In genomic region chr6:75268121-75268987, GRCh38 we compare ENCODE assay signal across 10 cellular contexts. TPM values are rescaled to one million over a fixed set of nuclear protein-coding genes. Genes with fewer than 3 reads are reported as not detected.
DNase-seq lines count a peak whose midpoint lies in the region; ATAC-seq and TF ChIP-seq lines count a peak whose summit lies in the region.
"Had no signal": no experiment of that assay in that cellular context is flagged by ENCODE, and none has a peak within 500 bp of the region (broad histone marks: within the 10 kb centered on the region; RNA-seq: fewer than 3 reads in every experiment).

No MANE protein-coding gene starts in this region.

- ATAC-seq in psoas muscle (peak in 2 of 4 donors; percentile 20 to 23), GM21723 (IDR thresholded peaks at IDR 0.05; ENCODE audit: unreplicated experiment) (no peak), GM18867 (IDR thresholded peaks at IDR 0.05; ENCODE audit: unreplicated experiment) (no peak)

- no peak overlapping the region for H2AFZ ChIP-seq in Loucy (ENCODE audit: low read length)

- H3F3A ChIP-seq in Loucy (ENCODE audit: low read depth), result no peaks in the 10 kb centered on the region

- H3K27me3 ChIP-seq in Loucy (ENCODE audit: insufficient read depth, low read length, poor library complexity, severe bottlenecking) (no peaks in the 10 kb centered on the region), esophagus (ENCODE audit: control insufficient read depth in 1 of 2, insufficient read depth in 2 of 2, low read length in 2 of 2) (no peaks in the 10 kb centered on the region), psoas muscle (ENCODE audit: insufficient read depth in 3 of 3, low read length in 2 of 3) (no peaks in the 10 kb centered on the region)

- H3K4me1 ChIP-seq in Loucy (ENCODE audit: insufficient read depth, low read length, poor library complexity, severe bottlenecking) (peaks cover 22% of the 10 kb centered on the region), esophagus (ENCODE audit: control insufficient read depth in 2 of 2, insufficient read depth in 2 of 2, low read length in 1 of 2) (peaks cover 0 to 5% of the 10 kb centered on the region in 2 donors), psoas muscle (peaks cover 28% of the 10 kb centered on the region)

- intact Hi-C loops in psoas muscle (cut with DNase I), result loop anchor here (2.0 to 5.0 kb wide), 2 partner anchors 254 to 258 kb away; no protein-coding TSS in a partner anchor

- peak overlapping the region; percentile 7 to 55 for H3K27ac ChIP-seq in esophagus (ENCODE audit: low read depth in 2 of 2, low read length in 1 of 2)
- peak overlapping the region; percentile 42 for H3K27ac ChIP-seq in psoas muscle

- H4K20me1 ChIP-seq in Loucy (ENCODE audit: insufficient read depth, low read length, poor library complexity, severe bottlenecking), result peaks cover 40% of the 10 kb centered on the region

- peak overlapping the region; percentile 53 for H3K4me2 ChIP-seq in Loucy (ENCODE audit: low read depth, low read length, poor library complexity, severe bottlenecking)

- H3K9me3 ChIP-seq in Loucy (ENCODE audit: insufficient read depth, low read depth, low read length), result peaks cover 5% of the 10 kb centered on the region; the same call in 1 of the 2 replicates
- no peaks in the 10 kb centered on the region for H3K9me3 ChIP-seq in esophagus (ENCODE audit: control insufficient read depth in 2 of 2, insufficient read depth in 1 of 2, low read depth in 1 of 2, low read length in 1 of 2)
- no peaks in the 10 kb centered on the region for H3K9me3 ChIP-seq in psoas muscle

- 66 to 67% methylated on average over 5 of the region's 5 CpGs for WGBS in esophagus, 2 donors
- 72 to 78% (median 73%) methylated on average over 5 of the region's 5 CpGs for WGBS in psoas muscle, 3 donors

- H3K36me3 ChIP-seq in Loucy (ENCODE audit: insufficient read depth, low read length) (peaks cover 35% of the 10 kb centered on the region), esophagus (ENCODE audit: control insufficient read depth in 2 of 2, insufficient read depth in 2 of 2, low read length in 1 of 2) (peaks cover 2 to 3% of the 10 kb centered on the region in 2 donors), psoas muscle (ENCODE audit: insufficient read depth in 1 of 2, low read depth in 1 of 2) (peaks cover 3 to 36% of the 10 kb centered on the region in 2 donors)

- H3K4me3 ChIP-seq in Loucy (ENCODE audit: low read length, poor library complexity, severe bottlenecking), result no peak overlapping the region
- no peak overlapping the region for H3K4me3 ChIP-seq in esophagus (ENCODE audit: low read depth in 1 of 2, low read length in 2 of 2)
- H3K4me3 ChIP-seq in psoas muscle, result no peak overlapping the region

- no peak overlapping the region for H3K9ac ChIP-seq in Loucy (ENCODE audit: low read depth, low read length, poor library complexity, severe bottlenecking)

- peak; percentile 5 for DNase-seq in NCI-H146 (lab: John Stamatoyannopoulos, UW)
- DNase-seq in NCI-H146 treated with DMSO at 0.1 percent for 48 hours (lab: John Stamatoyannopoulos, UW; ENCODE audit: unreplicated experiment), result no peak
- no peak for DNase-seq in psoas muscle
- no peak for DNase-seq in ureter (ENCODE audit: low spot score)
- DNase-seq: 8988T, NCI-H1092 treated with DMSO at 0.1 percent for 48 hours had no signal

- TF ChIP-seq CTCF in Loucy (conservative IDR thresholded peaks at IDR 0.05; ENCODE audit: low read length) (no peak), psoas muscle (IDR thresholded peaks at IDR 0.05) (no peak)

- no peaks in the 10 kb centered on the region for H3K9me2 ChIP-seq in Loucy (replicated peaks; ENCODE audit: low read depth, low read length)

- H3K79me2 ChIP-seq in Loucy (ENCODE audit: insufficient read depth, low read length), result peaks cover 59% of the 10 kb centered on the region

RNA-seq across cellular contexts. Expression of gene TMEM30A, which starts 16.2 kb away (rescaled TPM):
- 10 to 100 TPM; 27.4 to 32.9 TPM for polyA plus RNA-seq in esophagus
- total RNA-seq in psoas muscle, result 10 to 100 TPM; 30.9 to 52.6 (median 41.6) TPM
- 10 to 100 TPM; 18.7 to 46.1 (median 37.6) TPM for polyA plus RNA-seq in psoas muscle
- 125 TPM for total RNA-seq in ureter

RNA-seq across cellular contexts. Expression of gene COX7A2, which starts 24.8 kb away (rescaled TPM):
- polyA plus RNA-seq in esophagus (100 to 1,000 TPM; 393 to 531 TPM), psoas muscle (100 to 1,000 TPM; 324 to 404 (median 372) TPM)
- total RNA-seq in psoas muscle (100 to 1,000 TPM; 224 to 466 (median 320) TPM), ureter (353 TPM)
